ENCODE assay signal across 7 cellular contexts in the genomic region with DNA sequence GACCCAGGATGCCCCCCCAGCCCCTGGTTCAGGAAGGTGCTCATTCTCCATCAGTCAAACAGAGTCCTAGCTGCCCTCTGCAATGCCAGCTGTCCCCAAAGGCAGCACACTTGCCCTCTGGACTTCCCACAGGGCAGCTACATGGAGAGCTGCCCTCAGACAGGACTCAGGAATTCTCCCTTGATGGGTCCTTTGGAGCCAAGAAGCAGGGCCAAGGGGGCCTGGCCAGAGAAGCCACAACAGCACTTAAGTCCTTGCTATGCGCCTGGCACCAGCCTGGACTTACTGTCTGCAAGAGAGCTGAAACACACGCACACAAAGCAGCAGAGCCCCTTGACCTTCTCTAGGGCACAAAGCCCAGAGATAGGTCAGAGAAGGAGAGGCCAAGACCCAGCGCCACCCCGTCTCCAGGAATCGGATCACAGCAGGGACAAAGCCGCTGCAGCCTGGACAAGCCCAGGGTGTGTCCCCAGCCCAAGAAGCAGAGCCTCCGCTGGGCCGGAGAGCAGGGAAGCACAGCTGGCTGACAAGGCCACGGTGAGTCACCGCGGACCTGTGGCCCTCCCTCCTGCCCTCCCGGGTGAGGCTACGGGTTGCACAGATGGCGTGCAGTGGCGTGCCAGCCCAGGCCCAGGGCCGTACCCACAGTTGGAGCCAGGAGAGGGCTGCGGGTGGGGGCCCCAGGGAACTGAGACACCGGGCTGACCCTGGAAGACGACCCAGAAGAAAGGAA. TPM values are rescaled to one million over a fixed set of nuclear protein-coding genes. Genes with fewer than 3 reads are reported as not detected.
DNase-seq lines count a peak whose midpoint lies in the region; ATAC-seq and TF ChIP-seq lines count a peak whose summit lies in the region.

No MANE protein-coding gene starts in this region.

- WGBS in right lobe of liver (ENCODE audit: insufficient coverage, low coverage, low lambda C conversion rate, missing lambda C conversion rate), result 23% methylated on average over 15 of the region's 19 CpGs
- WGBS in testis, 2 donors, result 3 to 16% methylated on average over 7 to 19 of the region's 19 CpGs

- H3K27me3 ChIP-seq in right lobe of liver (no peaks in the 10 kb centered on the region), testis (no peaks in the 10 kb centered on the region)

- no peak for TF ChIP-seq CTCF in cardiac fibroblast (IDR thresholded peaks at IDR 0.05; ENCODE audit: low read depth, low read length)
- TF ChIP-seq CTCF in right lobe of liver (IDR thresholded peaks at IDR 0.05), result no peak
- TF ChIP-seq CTCF in testis (IDR thresholded peaks at IDR 0.05), result no peak

- peak; percentile 58 for DNase-seq in ELF-1 (ENCODE audit: low read depth, low spot score)
- peak; percentile 62 for DNase-seq in NCI-H226
- DNase-seq in cardiac fibroblast (ENCODE audit: low read depth in 2 of 2), result peak; percentile 35 to 78
- DNase-seq in right lobe of liver, result peak; percentile 39 to 59 (median 44)
- DNase-seq in testis, result peak; percentile 54

- no peaks in the 10 kb centered on the region for H3K9me3 ChIP-seq in right lobe of liver
- no peaks in the 10 kb centered on the region for H3K9me3 ChIP-seq in testis

- H3K4me3 ChIP-seq in cardiac fibroblast (replicated peaks in 1 of 2; ENCODE audit: low read depth in 2 of 2, low read length in 2 of 2) (no peak overlapping the region), right lobe of liver (no peak overlapping the region), testis (peak overlapping the region in 1 of 2 donors; percentile 58)

- no peak for TF ChIP-seq POLR2A in right lobe of liver (IDR thresholded peaks at IDR 0.05)
- no peak for TF ChIP-seq POLR2A in testis (IDR thresholded peaks at IDR 0.05)

- no peak overlapping the region for H3K27ac ChIP-seq in right lobe of liver
- peak overlapping the region in 1 of 2 donors; percentile 74 for H3K27ac ChIP-seq in testis

- H3K36me3 ChIP-seq in right lobe of liver (no peaks in the 10 kb centered on the region), testis (ENCODE audit: low read depth, missing control alignments) (no peaks in the 10 kb centered on the region)

- intact Hi-C loops in right lobe of liver (cut with DNase I) (loop anchor here (5.0 to 10.0 kb wide), 3 partner anchors 181 to 461 kb away; no protein-coding TSS in a partner anchor), testis (cut with DNase I; ENCODE audit: low total_unique reads) (loop anchor here (2.0 to 10.0 kb wide), 3 partner anchors 59 to 461 kb away; no protein-coding TSS in a partner anchor)

- ATAC-seq in GM21825 (IDR thresholded peaks at IDR 0.05; ENCODE audit: unreplicated experiment) (peak; percentile 18), right lobe of liver (peak in 3 of 4 donors; percentile 2 to 28 (median 10)), HG02884 (IDR thresholded peaks at IDR 0.05; ENCODE audit: unreplicated experiment) (no peak)

- H3K4me1 ChIP-seq in right lobe of liver (peaks cover 0 to 9% (median 0%) of the 10 kb centered on the region in 4 donors), testis (peaks cover 23% of the 10 kb centered on the region)

RNA-seq across cellular contexts. Expression of gene WNT9A, which starts 1.7 kb away (rescaled TPM):
- under 1 TPM in 5 of 6 experiments, not detected in 1; 0.09 to 0.19 (median 0.10) TPM for total RNA-seq in right lobe of liver
- 1 to 10 TPM; 3.5 to 4.3 TPM for total RNA-seq in testis
- polyA plus RNA-seq in testis (ENCODE audit: insufficient read depth, low read depth, low replicate concordance), result 3.1 TPM
